1 cellular context compared by ENCODE assay signal in genomic region chr6:87698618-87699017, GRCh38.
TF ChIP-seq lines count a peak whose summit lies in the region.

No MANE protein-coding gene starts in this region.

TF ChIP-seq in GM12878, 131 proteins besides CTCF, POLR2A, EP300 and RAD21 (continued from another document):
- no peak for TF ChIP-seq ZBTB33 (IDR thresholded peaks at IDR 0.05)
- no peak for TF ChIP-seq NR2C1 (IDR thresholded peaks at IDR 0.05)
- peak; percentile 86 for TF ChIP-seq NFIC (IDR thresholded peaks at IDR 0.05; ENCODE audit: low read depth, low read length)
- TF ChIP-seq, protein P1, sequence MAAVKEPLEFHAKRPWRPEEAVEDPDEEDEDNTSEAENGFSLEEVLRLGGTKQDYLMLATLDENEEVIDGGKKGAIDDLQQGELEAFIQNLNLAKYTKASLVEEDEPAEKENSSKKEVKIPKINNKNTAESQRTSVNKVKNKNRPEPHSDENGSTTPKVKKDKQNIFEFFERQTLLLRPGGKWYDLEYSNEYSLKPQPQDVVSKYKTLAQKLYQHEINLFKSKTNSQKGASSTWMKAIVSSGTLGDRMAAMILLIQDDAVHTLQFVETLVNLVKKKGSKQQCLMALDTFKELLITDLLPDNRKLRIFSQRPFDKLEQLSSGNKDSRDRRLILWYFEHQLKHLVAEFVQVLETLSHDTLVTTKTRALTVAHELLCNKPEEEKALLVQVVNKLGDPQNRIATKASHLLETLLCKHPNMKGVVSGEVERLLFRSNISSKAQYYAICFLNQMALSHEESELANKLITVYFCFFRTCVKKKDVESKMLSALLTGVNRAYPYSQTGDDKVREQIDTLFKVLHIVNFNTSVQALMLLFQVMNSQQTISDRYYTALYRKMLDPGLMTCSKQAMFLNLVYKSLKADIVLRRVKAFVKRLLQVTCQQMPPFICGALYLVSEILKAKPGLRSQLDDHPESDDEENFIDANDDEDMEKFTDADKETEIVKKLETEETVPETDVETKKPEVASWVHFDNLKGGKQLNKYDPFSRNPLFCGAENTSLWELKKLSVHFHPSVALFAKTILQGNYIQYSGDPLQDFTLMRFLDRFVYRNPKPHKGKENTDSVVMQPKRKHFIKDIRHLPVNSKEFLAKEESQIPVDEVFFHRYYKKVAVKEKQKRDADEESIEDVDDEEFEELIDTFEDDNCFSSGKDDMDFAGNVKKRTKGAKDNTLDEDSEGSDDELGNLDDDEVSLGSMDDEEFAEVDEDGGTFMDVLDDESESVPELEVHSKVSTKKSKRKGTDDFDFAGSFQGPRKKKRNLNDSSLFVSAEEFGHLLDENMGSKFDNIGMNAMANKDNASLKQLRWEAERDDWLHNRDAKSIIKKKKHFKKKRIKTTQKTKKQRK (IDR thresholded peaks at IDR 0.05; ENCODE audit: low read depth, low read length): no peak
- TF ChIP-seq ATF7 (IDR thresholded peaks at IDR 0.05; ENCODE audit: low read depth): peak; percentile 65
- TF ChIP-seq SP1 (IDR thresholded peaks at IDR 0.05; ENCODE audit: low read depth, low read length): no peak
